Comparison of ENCODE assay signal across 15 cellular contexts in genomic region chr15:30953183-30953582, GRCh38. TPM values are rescaled to one million over a fixed set of nuclear protein-coding genes. Genes with fewer than 3 reads are reported as not detected.
A peak's percentile ranks its signal among the peaks of the same experiment; 100 is the strongest.
DNase-seq lines count a peak whose midpoint lies in the region; ATAC-seq and TF ChIP-seq lines count a peak whose summit lies in the region.
"Had no signal": no experiment of that assay in that cellular context is flagged by ENCODE, and none has a peak within 500 bp of the region (broad histone marks: within the 10 kb centered on the region; RNA-seq: fewer than 3 reads in every experiment).

No MANE protein-coding gene starts in this region.

- POLR2A ChIA-PET in HCT116 (lab: Charles Lee) = no interaction called here

- H3K79me2 ChIP-seq in HCT116 (ENCODE audit: insufficient read depth, low read length) = no peaks in the 10 kb centered on the region

- H3K9me2 ChIP-seq in HCT116 (ENCODE audit: insufficient read depth) = no peaks in the 10 kb centered on the region

- RAD21 ChIA-PET in HCT116 (lab: Charles Lee; ENCODE audit: low non-redundant PET in 1 of 2, low total read pairs in 2 of 2, uncharacterized antibody in 2 of 2, unreplicated experiment in 2 of 2) = no interaction called here

- H3K4me3 ChIP-seq in HCT116 (replicated peaks in 1 of 2; ENCODE audit: low read depth in 1 of 2, low read length in 2 of 2) (no peak overlapping the region), RWPE2 (ENCODE audit: severe bottlenecking) (no peak overlapping the region), heart left ventricle (no peak overlapping the region), psoas muscle (no peak overlapping the region), dorsolateral prefrontal cortex (no peak overlapping the region)

- TF ChIP-seq CTCF in HCT116 (IDR thresholded peaks at IDR 0.05 in 2 of 3, conservative IDR thresholded peaks at IDR 0.05 in 1 of 3; ENCODE audit: borderline replicate concordance in 1 of 3, insufficient read depth in 1 of 3, low read depth in 2 of 3, low read length in 2 of 3) = no peak
- no peak for TF ChIP-seq CTCF in RWPE2 (IDR thresholded peaks at IDR 0.05; ENCODE audit: poor library complexity, severe bottlenecking)
- no peak for TF ChIP-seq CTCF in heart left ventricle (IDR thresholded peaks at IDR 0.05)
- no peak for TF ChIP-seq CTCF in psoas muscle (IDR thresholded peaks at IDR 0.05)
- TF ChIP-seq CTCF in dorsolateral prefrontal cortex (IDR thresholded peaks at IDR 0.05 in 54 of 56, conservative IDR thresholded peaks at IDR 0.05 in 2 of 56; ENCODE audit: low read depth in 1 of 56, partially characterized antibody in 56 of 56) = no peak

- no peak for TF ChIP-seq POLR2A in HCT116 (IDR thresholded peaks at IDR 0.05; ENCODE audit: borderline replicate concordance, extremely low read depth, insufficient read depth, insufficient read length)
- TF ChIP-seq POLR2A in heart left ventricle (IDR thresholded peaks at IDR 0.05) = no peak

- TF ChIP-seq RAD21 in HCT116 (IDR thresholded peaks at IDR 0.05; ENCODE audit: low read depth) = no peak

- H3K36me3 ChIP-seq in HCT116 (ENCODE audit: control insufficient read depth in 1 of 2, insufficient read depth in 2 of 2, low read length in 2 of 2) (peaks cover 6 to 24% of the 10 kb centered on the region in 2 experiments), RWPE2 (ENCODE audit: low read depth) (peaks cover 84% of the 10 kb centered on the region), heart left ventricle (peaks cover 0 to 100% (median 97%) of the 10 kb centered on the region in 9 donors), psoas muscle (ENCODE audit: insufficient read depth in 1 of 2, low read depth in 1 of 2) (peaks cover 15 to 90% of the 10 kb centered on the region in 2 donors)

- 74 to 77% (median 77%) methylated on average over 7 of the region's 7 CpGs for WGBS in heart left ventricle, 4 donors
- WGBS in psoas muscle, 3 donors = 44 to 70% (median 54%) methylated on average over 7 of the region's 7 CpGs

- CTCF ChIA-PET in HCT116 (lab: Charles Lee) = no interaction called here

- H3K9ac ChIP-seq in HCT116 (ENCODE audit: low read length) = no peak overlapping the region

- DNase-seq in HCT116 (ENCODE audit: low read depth, low spot score) (no peak), RWPE2 (ENCODE audit: low spot score) (no peak), heart left ventricle (no peak), psoas muscle (peak in 1 of 2 donors; percentile 51), dorsolateral prefrontal cortex (no peak), NAMALWA (ENCODE audit: low spot score) (no peak), NCI-H1417 treated with DMSO at 0.1 percent for 48 hours (lab: John Stamatoyannopoulos, UW) (no peak)
- DNase-seq: EL; NCI-H1048; NCI-H2107; NCI-H345; NCI-H526 treated with DMSO at 0.1 percent for 48 hours; NK-92 treated with Interleukin-12 subunit alpha and Interleukin-12 subunit beta, amount 100 ng/mL, for 24 hours; SHP77 treated with DMSO at 0.1 percent for 48 hours had no signal

- no peak for ATAC-seq in HCT116
- ATAC-seq in RWPE2 (ENCODE audit: low read depth) = no peak
- peak; percentile 69 to 88 (median 84) for ATAC-seq in heart left ventricle
- peak; percentile 92 to 95 (median 94) for ATAC-seq in psoas muscle

- H3K27me3 ChIP-seq in HCT116 (ENCODE audit: insufficient read depth, low read length) (no peaks in the 10 kb centered on the region), RWPE2 (ENCODE audit: insufficient read depth, poor library complexity, severe bottlenecking) (no peaks in the 10 kb centered on the region), heart left ventricle (no peaks in the 10 kb centered on the region), psoas muscle (ENCODE audit: insufficient read depth in 3 of 3, low read length in 2 of 3) (no peaks in the 10 kb centered on the region), dorsolateral prefrontal cortex (no peaks in the 10 kb centered on the region)

- intact Hi-C loops in HCT116 (cut with micrococcal nuclease) = no loop called here
- intact Hi-C loops in heart left ventricle (cut with DNase I) = no loop called here
- intact Hi-C loops in psoas muscle (cut with DNase I) = loop anchor here in 1 of 2 donors (5.0 kb wide), 1 partner anchor 39 kb away; the partner anchor contains the start of gene MTMR10
- intact Hi-C loops in dorsolateral prefrontal cortex (cut with DNase I) = no loop called here

- H3K9me3 ChIP-seq in HCT116 (ENCODE audit: control insufficient read depth in 1 of 2, insufficient read depth in 1 of 2, low read depth in 1 of 2, low read length in 2 of 2) (peaks cover 3 to 7% of the 10 kb centered on the region in 2 experiments; a peak in 2 of 4 replicates), RWPE2 (ENCODE audit: severe bottlenecking) (no peaks in the 10 kb centered on the region), heart left ventricle (peaks cover 0 to 12% (median 0%) of the 10 kb centered on the region in 12 donors), psoas muscle (no peaks in the 10 kb centered on the region)

- peak overlapping the region; percentile 45; the same call in 1 of the 2 replicates for H3K4me2 ChIP-seq in HCT116 (ENCODE audit: low read length)

- no peaks in the 10 kb centered on the region for H4K20me1 ChIP-seq in HCT116 (ENCODE audit: insufficient read depth)

- H3K27ac ChIP-seq in HCT116 (ENCODE audit: low read depth, low read length) (no peak overlapping the region), RWPE2 (ENCODE audit: poor library complexity, severe bottlenecking) (peak overlapping the region; percentile 30), heart left ventricle (peak overlapping the region in 4 of 12 donors; percentile 4 to 48 (median 7)), psoas muscle (peak overlapping the region; percentile 72), dorsolateral prefrontal cortex (peak overlapping the region in 19 of 59 donors; percentile 6 to 80 (median 58))
- H3K27ac ChIP-seq: C4-2B had no signal

- no peak overlapping the region for H2AFZ ChIP-seq in HCT116 (ENCODE audit: low read depth, low read length, poor library complexity, severe bottlenecking)

- H3K4me1 ChIP-seq in HCT116 (ENCODE audit: control insufficient read depth in 1 of 2, insufficient read depth in 2 of 2, low read length in 2 of 2) (peaks cover 19 to 25% of the 10 kb centered on the region in 2 experiments), RWPE2 (ENCODE audit: insufficient read depth, poor library complexity, severe bottlenecking) (peaks cover 16% of the 10 kb centered on the region), heart left ventricle (peaks cover 0 to 16% (median 9%) of the 10 kb centered on the region in 12 donors), psoas muscle (peaks cover 17% of the 10 kb centered on the region)

- BruUV-seq in HCT116 (replicated peaks; lab: Mats Ljungman, UMichigan) = no TSS peak

TF ChIP-seq in HCT116, 20 proteins besides CTCF, POLR2A, EP300 and RAD21:
- TF ChIP-seq SRF (IDR thresholded peaks at IDR 0.05; ENCODE audit: low read depth) = no peak
- no peak for TF ChIP-seq EZH2 (IDR thresholded peaks at IDR 0.05)
- no peak for TF ChIP-seq POLR2AphosphoS5 (IDR thresholded peaks at IDR 0.05; ENCODE audit: low read depth, low read length)
- TF ChIP-seq, protein P1, sequence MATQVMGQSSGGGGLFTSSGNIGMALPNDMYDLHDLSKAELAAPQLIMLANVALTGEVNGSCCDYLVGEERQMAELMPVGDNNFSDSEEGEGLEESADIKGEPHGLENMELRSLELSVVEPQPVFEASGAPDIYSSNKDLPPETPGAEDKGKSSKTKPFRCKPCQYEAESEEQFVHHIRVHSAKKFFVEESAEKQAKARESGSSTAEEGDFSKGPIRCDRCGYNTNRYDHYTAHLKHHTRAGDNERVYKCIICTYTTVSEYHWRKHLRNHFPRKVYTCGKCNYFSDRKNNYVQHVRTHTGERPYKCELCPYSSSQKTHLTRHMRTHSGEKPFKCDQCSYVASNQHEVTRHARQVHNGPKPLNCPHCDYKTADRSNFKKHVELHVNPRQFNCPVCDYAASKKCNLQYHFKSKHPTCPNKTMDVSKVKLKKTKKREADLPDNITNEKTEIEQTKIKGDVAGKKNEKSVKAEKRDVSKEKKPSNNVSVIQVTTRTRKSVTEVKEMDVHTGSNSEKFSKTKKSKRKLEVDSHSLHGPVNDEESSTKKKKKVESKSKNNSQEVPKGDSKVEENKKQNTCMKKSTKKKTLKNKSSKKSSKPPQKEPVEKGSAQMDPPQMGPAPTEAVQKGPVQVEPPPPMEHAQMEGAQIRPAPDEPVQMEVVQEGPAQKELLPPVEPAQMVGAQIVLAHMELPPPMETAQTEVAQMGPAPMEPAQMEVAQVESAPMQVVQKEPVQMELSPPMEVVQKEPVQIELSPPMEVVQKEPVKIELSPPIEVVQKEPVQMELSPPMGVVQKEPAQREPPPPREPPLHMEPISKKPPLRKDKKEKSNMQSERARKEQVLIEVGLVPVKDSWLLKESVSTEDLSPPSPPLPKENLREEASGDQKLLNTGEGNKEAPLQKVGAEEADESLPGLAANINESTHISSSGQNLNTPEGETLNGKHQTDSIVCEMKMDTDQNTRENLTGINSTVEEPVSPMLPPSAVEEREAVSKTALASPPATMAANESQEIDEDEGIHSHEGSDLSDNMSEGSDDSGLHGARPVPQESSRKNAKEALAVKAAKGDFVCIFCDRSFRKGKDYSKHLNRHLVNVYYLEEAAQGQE (IDR thresholded peaks at IDR 0.05; ENCODE audit: low read depth) = no peak

RNA-seq across cellular contexts. Expression of gene MTMR10, which starts 38.2 kb away (rescaled TPM):
- total RNA-seq in HCT116 (2021; ENCODE audit: unreplicated experiment) = 13.4 TPM
- polyA plus RNA-seq in HCT116 (2012) = 5.4 and 6.3 TPM in 2 replicates
- total RNA-seq in heart left ventricle = 10 to 100 TPM; 14.4 to 38.9 (median 27.8) TPM
- 10 to 100 TPM in 1 of 2 donors, 1 to 10 TPM in 1; 8.6 to 22.6 TPM for polyA plus RNA-seq in heart left ventricle
- 10 to 100 TPM; 22.1 to 52.3 (median 37.1) TPM for total RNA-seq in psoas muscle
- polyA plus RNA-seq in psoas muscle = 10 to 100 TPM; 15.0 to 42.9 (median 16.9) TPM
- 100 to 1,000 TPM in 13 of 120 experiments, 10 to 100 TPM in 107; 33.2 to 154 (median 67.8) TPM for total RNA-seq in dorsolateral prefrontal cortex

RNA-seq across cellular contexts. Expression of gene FAN1, which starts 49.5 kb away (rescaled TPM):
- 17.4 TPM for total RNA-seq in HCT116 (2021; ENCODE audit: unreplicated experiment)
- polyA plus RNA-seq in HCT116 (2012) = 8.8 and 8.9 TPM in 2 replicates
- total RNA-seq in heart left ventricle = 10 to 100 TPM in 8 of 9 donors, 1 to 10 TPM in 1; 7.3 to 21.4 (median 17.5) TPM
- 10 to 100 TPM in 1 of 2 donors, 1 to 10 TPM in 1; 9.4 to 13.7 TPM for polyA plus RNA-seq in heart left ventricle
- total RNA-seq in psoas muscle = 10 to 100 TPM; 13.5 to 27.5 (median 25.2) TPM
- 10 to 100 TPM; 12.4 to 64.2 (median 13.5) TPM for polyA plus RNA-seq in psoas muscle
- total RNA-seq in dorsolateral prefrontal cortex = 10 to 100 TPM; 30.1 to 55.7 (median 39.8) TPM

Comparison
In these comparisons a context has a peak if more than half of its experiments do, and no peak if none do; other contexts are left out.
1. ATAC-seq: peak in heart left ventricle (4 of 4) and psoas muscle (4 of 4); none in HCT116 (single experiment) and RWPE2 (single experiment).